In the genomic region with DNA sequence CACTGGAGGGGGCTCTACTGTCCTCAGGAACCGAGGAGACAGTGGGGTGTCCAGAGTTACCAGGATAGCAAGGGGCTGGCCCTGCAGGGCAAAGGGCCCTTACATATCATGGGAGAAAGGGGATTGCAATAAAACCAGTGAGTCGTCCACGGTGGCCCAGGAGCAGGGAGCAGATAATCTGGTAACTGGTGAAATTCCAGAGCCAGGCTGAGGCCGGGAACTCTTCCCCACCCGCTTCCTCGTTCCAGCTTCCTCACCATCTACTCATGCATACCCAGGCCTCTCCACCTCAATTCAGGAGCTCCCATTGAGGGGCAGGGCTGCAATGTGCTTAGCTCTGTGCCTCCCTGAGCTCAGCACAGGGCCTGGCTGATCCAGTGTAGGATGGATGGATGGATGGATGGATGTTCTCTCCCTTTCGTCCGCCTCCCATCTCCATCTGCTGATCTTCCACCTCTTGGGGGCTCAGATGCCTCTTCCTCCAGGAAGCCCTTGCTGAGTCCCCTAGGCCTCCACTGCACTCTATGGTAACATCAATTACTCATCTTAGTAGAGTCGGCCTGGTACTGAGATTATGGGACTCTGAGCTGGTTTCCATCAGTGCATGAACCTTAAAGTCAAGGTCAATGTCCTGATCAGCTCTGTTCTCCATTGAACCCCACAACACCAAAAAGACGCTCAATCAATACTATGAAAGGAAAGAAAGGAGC, we compare ENCODE assay signal across 19 cellular contexts. TPM values are rescaled to one million over a fixed set of nuclear protein-coding genes. Genes with fewer than 3 reads are reported as not detected.
DNase-seq lines count a peak whose midpoint lies in the region; ATAC-seq, FAIRE-seq and TF ChIP-seq lines count a peak whose summit lies in the region.
"Had no signal": no experiment of that assay in that cellular context is flagged by ENCODE, and none has a peak within 500 bp of the region (broad histone marks: within the 10 kb centered on the region; RNA-seq: fewer than 3 reads in every experiment).

No MANE protein-coding gene starts in this region.

- FAIRE-seq in GM12878 (lab: Jason Lieb, UNC): no peak
- FAIRE-seq: H1, islet of Langerhans had no signal

- no peak overlapping the region for H2AK9ac ChIP-seq in IMR-90 (replicated peaks; ENCODE audit: low read depth, low read length, poor library complexity)

- no peak for TF ChIP-seq EP300 in GM12878 (IDR thresholded peaks at IDR 0.05; ENCODE audit: borderline replicate concordance in 1 of 2, control insufficient read depth in 1 of 2, low read depth in 2 of 2, low read length in 2 of 2)

- no peak overlapping the region for H4K8ac ChIP-seq in IMR-90 (ENCODE audit: low read depth in 2 of 2, low read length in 2 of 2)

- H3K56ac ChIP-seq in IMR-90 (ENCODE audit: extremely low read depth, insufficient read depth, low read length): no peak overlapping the region

- no CpG with 5 or more reads among the region's 10 CpGs for WGBS in IMR-90 (ENCODE audit: extremely low coverage in 2 of 2, insufficient read length in 1 of 2), 2 experiments
- 37% methylated on average over 10 of the region's 10 CpGs for WGBS in GM12878 (ENCODE audit: insufficient coverage, insufficient replicate concordance, low lambda C conversion rate, missing lambda C conversion rate)

- H3K27ac ChIP-seq in ACC112 (ENCODE audit: low read depth, low read length) (peak overlapping the region; percentile 26; the same call in 1 of the 2 replicates), IMR-90 (ENCODE audit: insufficient read depth, low read length) (no peak overlapping the region), GM12878 (ENCODE audit: control insufficient read depth, insufficient read depth) (no peak overlapping the region), gastrocnemius medialis (no peak overlapping the region)
- H3K27ac ChIP-seq: colonic mucosa, right lobe of liver, SJSA1, stomach had no signal

- no peak overlapping the region for H2AK5ac ChIP-seq in IMR-90 (ENCODE audit: low read depth, low read length)

- dilution Hi-C loops in IMR-90 (cut with HindIII; ENCODE audit: low sequenced_read_pairs, unreplicated experiment): no loop called here

- H4K91ac ChIP-seq in IMR-90 (ENCODE audit: insufficient read depth, low read depth, low read length): no peak overlapping the region

- H3K4me3 ChIP-seq in ACC112 (ENCODE audit: low read depth, low read length): no peak overlapping the region
- no peak overlapping the region for H3K4me3 ChIP-seq in IMR-90 (ENCODE audit: insufficient read depth, low read depth, low read length)
- no peak overlapping the region for H3K4me3 ChIP-seq in GM12878
- no peak overlapping the region for H3K4me3 ChIP-seq in gastrocnemius medialis
- H3K4me3 ChIP-seq: colonic mucosa, right lobe of liver, SJSA1, stomach had no signal

- H3K9me3 ChIP-seq in IMR-90 (ENCODE audit: control insufficient read depth, insufficient read depth, low read length) (no peaks in the 10 kb centered on the region), GM12878 (replicated peaks; ENCODE audit: control insufficient read depth, insufficient read depth, low read length) (no peaks in the 10 kb centered on the region), gastrocnemius medialis (no peaks in the 10 kb centered on the region)
- H3K9me3 ChIP-seq: colonic mucosa, right lobe of liver, SJSA1, stomach had no signal

- no peaks in the 10 kb centered on the region for H3K79me1 ChIP-seq in IMR-90 (ENCODE audit: low read depth in 1 of 2, low read length in 2 of 2)

- POLR2A ChIA-PET in IMR-90 (lab: Charles Lee; ENCODE audit: unreplicated experiment) (no interaction called here), GM12878 (lab: Charles Lee) (interaction anchor here (0.6 kb wide), 1 partner anchor 12 kb away, joined by 3 read pairs; no protein-coding TSS in a partner anchor)

- SMC1A ChIA-PET in GM12878 (lab: Charles Lee; ENCODE audit: uncharacterized antibody, unreplicated experiment): interaction anchor here (0.6 kb wide), 1 partner anchor 38 kb away, joined by 3 read pairs; no protein-coding TSS in a partner anchor

- H4K5ac ChIP-seq in IMR-90 (ENCODE audit: low read depth, low read length): no peak overlapping the region

- H2BK20ac ChIP-seq in IMR-90 (ENCODE audit: low read depth, low read length): no peak overlapping the region

- no peak overlapping the region for H3K4ac ChIP-seq in IMR-90 (ENCODE audit: low read depth, low read length)

- RAD21 ChIA-PET in GM12878 (lab: Charles Lee; ENCODE audit: unreplicated experiment): no interaction called here

- no peak overlapping the region for H2AFZ ChIP-seq in ACC112 (ENCODE audit: low read length, unreplicated experiment)
- H2AFZ ChIP-seq in IMR-90 (replicated peaks; ENCODE audit: low read length, poor library complexity): peak overlapping the region; percentile 14
- H2AFZ ChIP-seq in GM12878 (ENCODE audit: control insufficient read depth, low read depth, low read length): no peak overlapping the region

- ATAC-seq in IMR-90 (ENCODE audit: low read depth) (no peak), GM12878 (peak; percentile 30; the same call in 1 of the 3 replicates), gastrocnemius medialis (no peak)

- no peak overlapping the region for H3K18ac ChIP-seq in IMR-90 (ENCODE audit: low read depth, low read length)

- peaks cover 16% of the 10 kb centered on the region for H3K27me3 ChIP-seq in ACC112 (ENCODE audit: insufficient read depth, low read length)
- peaks cover 32% of the 10 kb centered on the region for H3K27me3 ChIP-seq in IMR-90 (ENCODE audit: control insufficient read depth, insufficient read depth, low read length)
- peaks cover 3 to 4% of the 10 kb centered on the region in 2 experiments; a peak in 3 of 4 replicates for H3K27me3 ChIP-seq in GM12878 (replicated peaks in 1 of 2; ENCODE audit: control insufficient read depth in 2 of 2, insufficient read depth in 2 of 2, low read length in 1 of 2)
- H3K27me3 ChIP-seq in gastrocnemius medialis: peaks cover 5 to 8% (median 6%) of the 10 kb centered on the region in 3 donors

- H3K4me2 ChIP-seq in IMR-90 (ENCODE audit: low read depth, low read length) (no peak overlapping the region), GM12878 (ENCODE audit: control insufficient read depth, insufficient read depth) (no peak overlapping the region)

- no peak overlapping the region for H3K23ac ChIP-seq in IMR-90 (ENCODE audit: low read depth, low read length)

- in situ Hi-C loops in IMR-90 (cut with MboI; ENCODE audit: low sequenced_read_pairs): no loop called here
- in situ Hi-C loops in GM12878 (cut with MboI): no loop called here
- in situ Hi-C loops in gastrocnemius medialis (cut with MboI; ENCODE audit: low sequenced_read_pairs in 4 of 4): no loop called here

- H3K9ac ChIP-seq in IMR-90 (ENCODE audit: low read depth, low read length) (no peak overlapping the region), GM12878 (ENCODE audit: control insufficient read depth, insufficient read depth, low read length) (no peak overlapping the region)

- TF ChIP-seq RAD21 in IMR-90 (IDR thresholded peaks at IDR 0.05; ENCODE audit: low read length) (no peak), GM12878 (IDR thresholded peaks at IDR 0.05; ENCODE audit: insufficient read depth, low read depth, low read length) (no peak)

- H4K20me1 ChIP-seq in IMR-90 (ENCODE audit: insufficient read depth, low read length) (no peaks in the 10 kb centered on the region), GM12878 (ENCODE audit: control insufficient read depth, insufficient read depth) (no peaks in the 10 kb centered on the region)

- peaks cover 32% of the 10 kb centered on the region for H3K4me1 ChIP-seq in ACC112 (ENCODE audit: control insufficient read depth, insufficient read depth, low read length, unreplicated experiment)
- no peaks in the 10 kb centered on the region for H3K4me1 ChIP-seq in IMR-90 (ENCODE audit: control insufficient read depth, insufficient read depth, low read length)
- no peaks in the 10 kb centered on the region for H3K4me1 ChIP-seq in GM12878 (ENCODE audit: control insufficient read depth, insufficient read depth, low read length)
- no peaks in the 10 kb centered on the region for H3K4me1 ChIP-seq in gastrocnemius medialis

- TF ChIP-seq CTCF in IMR-90 (conservative IDR thresholded peaks at IDR 0.05; ENCODE audit: low read depth, low read length): no peak
- no peak for TF ChIP-seq CTCF in GM12878 (IDR thresholded peaks at IDR 0.05 in 2 of 3, conservative IDR thresholded peaks at IDR 0.05 in 1 of 3; ENCODE audit: control insufficient read depth in 2 of 3, extremely low read depth in 1 of 3, insufficient read depth in 1 of 3, low read depth in 3 of 3, low read length in 3 of 3)
- no peak for TF ChIP-seq CTCF in gastrocnemius medialis (IDR thresholded peaks at IDR 0.05 in 4 of 5, conservative IDR thresholded peaks at IDR 0.05 in 1 of 5)

- BruUV-seq in IMR-90 (replicated peaks; lab: Mats Ljungman, UMichigan) (no TSS peak), GM12878 (replicated peaks; lab: Mats Ljungman, UMichigan) (no TSS peak)

- no peaks in the 10 kb centered on the region for H3K9me1 ChIP-seq in IMR-90 (ENCODE audit: insufficient read depth, low read length)

- H3K36me3 ChIP-seq in ACC112 (ENCODE audit: insufficient read depth, low read length): no peaks in the 10 kb centered on the region
- H3K36me3 ChIP-seq in IMR-90 (ENCODE audit: control insufficient read depth, insufficient read depth, low read length): no peaks in the 10 kb centered on the region
- no peaks in the 10 kb centered on the region for H3K36me3 ChIP-seq in GM12878 (ENCODE audit: control insufficient read depth in 2 of 2, insufficient read depth in 2 of 2, low read length in 1 of 2)
- no peaks in the 10 kb centered on the region for H3K36me3 ChIP-seq in gastrocnemius medialis
- H3K36me3 ChIP-seq: colonic mucosa, right lobe of liver, SJSA1, stomach had no signal

- intact Hi-C loops in IMR-90 (cut with micrococcal nuclease) (no loop called here), GM12878 (cut with micrococcal nuclease; ENCODE audit: unreplicated experiment) (no loop called here), gastrocnemius medialis (cut with DNase I; ENCODE audit: low total_unique reads) (no loop called here)

- no peaks in the 10 kb centered on the region for H3K79me2 ChIP-seq in ACC112 (ENCODE audit: control insufficient read depth, insufficient read depth, low read length, unreplicated experiment)
- H3K79me2 ChIP-seq in GM12878 (ENCODE audit: control insufficient read depth, insufficient read depth, low read length): no peaks in the 10 kb centered on the region

- no peak overlapping the region for H2BK120ac ChIP-seq in IMR-90 (ENCODE audit: low read depth, low read length)

- no peak for TF ChIP-seq POLR2A in IMR-90 (IDR thresholded peaks at IDR 0.05; ENCODE audit: low read depth, low read length)
- no peak for TF ChIP-seq POLR2A in GM12878 (IDR thresholded peaks at IDR 0.05; ENCODE audit: low read depth, low read length)
- no peak for TF ChIP-seq POLR2A in gastrocnemius medialis (IDR thresholded peaks at IDR 0.05)

- CTCF ChIA-PET in IMR-90 (lab: Yijun Ruan, JAX) (interaction anchor here (0.6 kb wide), 1 partner anchor 206 kb away, joined by 4 read pairs; no protein-coding TSS in a partner anchor), GM12878 (lab: Yijun Ruan, JAX) (no interaction called here)

- no peak overlapping the region for H3K14ac ChIP-seq in IMR-90 (replicated peaks; ENCODE audit: low read depth, low read length)

- no peak overlapping the region for H2BK5ac ChIP-seq in IMR-90 (ENCODE audit: low read depth, low read length, poor library complexity, severe bottlenecking)

- peak; percentile 61 for DNase-seq in A172 (ENCODE audit: low spot score)
- no peak for DNase-seq in IMR-90
- DNase-seq in GM12878 (ENCODE audit: low read depth, low spot score): no peak
- no peak for DNase-seq in NCI-H2196 (lab: John Stamatoyannopoulos, UW; ENCODE audit: unreplicated experiment)
- no peak for DNase-seq in epidermal melanocyte (ENCODE audit: insufficient read length, low spot score)
- no peak for DNase-seq in gastrocnemius medialis
- DNase-seq: colonic mucosa, COR-L47, endodermal cell, hippocampal formation, naive B cell, NCI-H1436 treated with DMSO at 0.1 percent for 48 hours, NCI-H82, right lobe of liver, stomach had no signal

- no peak overlapping the region for H2BK15ac ChIP-seq in IMR-90 (ENCODE audit: low read depth, low read length)

RNA-seq across cellular contexts. Expression of a gene that starts 41.2 kb away (rescaled TPM):
- total RNA-seq in A172 (2014; rRNA removed; shearing (Covaris generic)): 25.2 and 27.6 TPM in 2 replicates
- 9.7 and 10.9 TPM in 2 replicates for total RNA-seq in IMR-90 (2012; rRNA removed)
- polyA plus RNA-seq in IMR-90 (2012; rRNA removed): 23.5 and 26.5 TPM in 2 replicates
- 14.3 and 22.8 TPM in 2 replicates for polyA plus RNA-seq in IMR-90 (2012; cell fraction: cytosol; rRNA removed)
- 73.2 and 140 TPM in 2 replicates for polyA plus RNA-seq in IMR-90 (2012; cell fraction: nucleus; rRNA removed; ENCODE audit: low replicate concordance)
- 2.8 and 3.0 TPM in 2 replicates for total RNA-seq in GM12878 (2013; cell fraction: nucleolus; rRNA removed)
- total RNA-seq in GM12878 (2014; rRNA removed): 3.3 and 3.8 TPM in 2 replicates
- 1.2 and 2.5 TPM in 2 replicates for total RNA-seq in GM12878 (2014; rRNA removed; fragmentation: Illumina TruSeq; extraction: Trizol)
- total RNA-seq in GM12878 (2021): 1.9 and 2.5 TPM in 2 replicates
- polyA plus RNA-seq in GM12878 (2011; ENCODE audit: low read depth): 2.5 TPM
- polyA plus RNA-seq in GM12878 (2011; rRNA removed): 1.7 and 2.1 TPM in 2 replicates
- polyA plus RNA-seq in GM12878 (2011; cell fraction: cytosol; rRNA removed): 3.8 and 5.0 TPM in 2 replicates
- polyA plus RNA-seq in GM12878 (2011; cell fraction: nucleus; rRNA removed): 16.1 and 17.8 TPM in 2 replicates
- 1.8 and 3.0 TPM in 2 replicates for polyA plus RNA-seq in GM12878 (2012)
- 1.4 and 2.7 TPM in 2 replicates for polyA plus RNA-seq in GM12878 (2014; fragmentation: Illumina TruSeq; extraction: Trizol)
- under 1 TPM; 0.33 to 0.39 TPM for polyA plus RNA-seq in GM12878 (2014; fragmentation: Nextera tagmentation; extraction: Ambion mirVana)
- polyA plus RNA-seq in GM12878 (2014; rRNA removed): 3.1 and 3.3 TPM in 2 replicates
- polyA plus RNA-seq in GM12878 (2016; fragmentation: Nextera tagmentation; extraction: Ambion mirVana): 1 to 10 TPM; 2.0 to 2.6 TPM
- 2.4 and 5.2 TPM in 2 replicates for polyA minus RNA-seq in GM12878 (2011; rRNA and poly(A)+ RNA removed)
- polyA minus RNA-seq in GM12878 (2011; cell fraction: cytosol; rRNA and poly(A)+ RNA removed): 0.94 and 1.0 TPM in 2 replicates
- 6.0 and 10.3 TPM in 2 replicates for polyA minus RNA-seq in GM12878 (2011; cell fraction: nucleus; rRNA and poly(A)+ RNA removed)
- total RNA-seq in gastrocnemius medialis: 10 to 100 TPM in 2 of 4 donors, 1 to 10 TPM in 2; 2.0 to 13.3 (median 6.5) TPM

RNA-seq across cellular contexts. Expression of a gene that starts 56.5 kb away (rescaled TPM):
- 12.8 and 15.3 TPM in 2 replicates for total RNA-seq in A172 (2014; rRNA removed; shearing (Covaris generic))
- total RNA-seq in IMR-90 (2012; rRNA removed) (3.2 and 3.3 TPM in 2 replicates), GM12878 (2014; rRNA removed) (18.3 and 18.7 TPM in 2 replicates), GM12878 (2014; rRNA removed; fragmentation: Illumina TruSeq; extraction: Trizol) (11.2 and 11.7 TPM in 2 replicates), GM12878 (2021) (13.2 and 18.5 TPM in 2 replicates), gastrocnemius medialis (10 to 100 TPM; 30.8 to 40.2 (median 38.4) TPM)
- polyA plus RNA-seq in IMR-90 (2012; rRNA removed) (5.2 and 6.4 TPM in 2 replicates), GM12878 (2011; rRNA removed) (13.8 and 15.4 TPM in 2 replicates), GM12878 (2014; fragmentation: Illumina TruSeq; extraction: Trizol) (12.8 and 15.7 TPM in 2 replicates), GM12878 (2014; fragmentation: Nextera tagmentation; extraction: Ambion mirVana) (10 to 100 TPM in 1 of 2 experiments, 1 to 10 TPM in 1; 8.2 to 13.4 TPM), GM12878 (2014; rRNA removed) (23.7 and 23.8 TPM in 2 replicates), GM12878 (2016; fragmentation: Nextera tagmentation; extraction: Ambion mirVana) (10 to 100 TPM; 19.5 to 22.5 TPM)
- 5.8 and 11.1 TPM in 2 replicates for polyA plus RNA-seq in IMR-90 (2012; cell fraction: cytosol; rRNA removed)
- polyA plus RNA-seq in IMR-90 (2012; cell fraction: nucleus; rRNA removed; ENCODE audit: low replicate concordance): 29.2 and 50.2 TPM in 2 replicates
- total RNA-seq in GM12878 (2013; cell fraction: nucleolus; rRNA removed): 41.1 and 41.2 TPM in 2 replicates
- polyA plus RNA-seq in GM12878 (2011; ENCODE audit: low read depth): 7.2 TPM
- polyA plus RNA-seq in GM12878 (2011; cell fraction: cytosol; rRNA removed): 7.0 and 11.2 TPM in 2 replicates
- polyA plus RNA-seq in GM12878 (2011; cell fraction: nucleus; rRNA removed): 42.8 and 58.2 TPM in 2 replicates
- 12.9 and 13.5 TPM in 2 replicates for polyA plus RNA-seq in GM12878 (2012)
- 8.0 and 9.8 TPM in 2 replicates for polyA minus RNA-seq in GM12878 (2011; rRNA and poly(A)+ RNA removed)
- polyA minus RNA-seq in GM12878 (2011; cell fraction: cytosol; rRNA and poly(A)+ RNA removed): 3.6 and 3.7 TPM in 2 replicates
- polyA minus RNA-seq in GM12878 (2011; cell fraction: nucleus; rRNA and poly(A)+ RNA removed): 15.0 and 24.0 TPM in 2 replicates
